10 cellular contexts compared by ENCODE assay signal in genomic region chr10:14056545-14057332, GRCh38.
DNase-seq lines count a peak whose midpoint lies in the region; ATAC-seq and TF ChIP-seq lines count a peak whose summit lies in the region.
"Had no signal": no experiment of that assay in that cellular context is flagged by ENCODE, and none has a peak within 500 bp of the region (broad histone marks: within the 10 kb centered on the region; RNA-seq: fewer than 3 reads in every experiment).

No MANE protein-coding gene starts in this region.

- peaks cover 5% of the 10 kb centered on the region for H3K27me3 Mint-ChIP-seq in CD4-positive, alpha-beta T cell

- no peaks in the 10 kb centered on the region for H3K36me3 ChIP-seq in NT2/D1 (ENCODE audit: insufficient read depth, insufficient read length, low read length)

- H3K27ac ChIP-seq in CD4-positive, alpha-beta T cell (ENCODE audit: low read depth, low read length) = no peak overlapping the region

- TF ChIP-seq CTCF in fibroblast of the aortic adventitia (IDR thresholded peaks at IDR 0.05; ENCODE audit: insufficient read depth, low read length) (no peak), omental fat pad (IDR thresholded peaks at IDR 0.05) (no peak)
- TF ChIP-seq CTCF in CD4-positive, alpha-beta T cell (IDR thresholded peaks at IDR 0.05) = no peak

- H3K4me3 ChIP-seq in NT2/D1 (ENCODE audit: insufficient read length, low read depth) (no peak overlapping the region), fibroblast of the aortic adventitia (ENCODE audit: low read depth, low read length) (no peak overlapping the region)

- no peak overlapping the region for H3K27ac Mint-ChIP-seq in CD4-positive, alpha-beta T cell

- no peak overlapping the region for H3K4me3 Mint-ChIP-seq in CD4-positive, alpha-beta T cell

- ATAC-seq in omental fat pad (ENCODE audit: low FRiP score) = peak; percentile 83
- ATAC-seq in CD4-positive, alpha-beta T cell (ENCODE audit: poor library complexity) = no peak

- H3K9me3 ChIP-seq in NT2/D1 (ENCODE audit: insufficient read depth, low read length) = no peaks in the 10 kb centered on the region; the same call in 1 of the 2 replicates
- H3K9me3 ChIP-seq in CD4-positive, alpha-beta T cell (ENCODE audit: control insufficient read depth, low read length) = no peaks in the 10 kb centered on the region

- intact Hi-C loops in CD4-positive, alpha-beta T cell (cut with DNase I, micrococcal nuclease) = no loop called here

- CTCF ChIA-PET in CD4-positive, alpha-beta T cell (lab: Charles Lee) = no interaction called here

- no peaks in the 10 kb centered on the region for H3K4me1 Mint-ChIP-seq in CD4-positive, alpha-beta T cell (ENCODE audit: low read depth)

- peak; percentile 97 for DNase-seq in GM04504 (ENCODE audit: low read depth)
- DNase-seq in NT2/D1 (ENCODE audit: low read depth, low spot score) = peak; percentile 38
- DNase-seq in fibroblast of the aortic adventitia (ENCODE audit: low read depth) = peak; percentile 91
- DNase-seq in omental fat pad (ENCODE audit: low spot score) = no peak
- no peak for DNase-seq in NK-92 treated with Interleukin-12 subunit alpha and Interleukin-12 subunit beta, amount 100 ng/mL, for 24 hours (lab: John Stamatoyannopoulos, UW)
- no peak for DNase-seq in GF-D8 (lab: John Stamatoyannopoulos, UW)
- no peak for DNase-seq in CD4-positive, alpha-beta T cell
- DNase-seq in stimulated activated CD4-positive, alpha-beta T cell treated with anti-CD3 and anti-CD28 coated beads, Interleukin-1b, Interleukin-23, amount 100 ng/mL, for 48 hours = no peak
- DNase-seq: activated CD8-positive, alpha-beta memory T cell treated with anti-CD3 and anti-CD28 coated beads, Interleukin-2, amount 50 U/mL, for 48 hours; DMS79 treated with DMSO at 0.1 percent for 48 hours had no signal

- H3K4me1 ChIP-seq in NT2/D1 (ENCODE audit: insufficient read depth, insufficient read length) = no peaks in the 10 kb centered on the region

- no peaks in the 10 kb centered on the region for H3K36me3 Mint-ChIP-seq in CD4-positive, alpha-beta T cell (ENCODE audit: low read depth)

- POLR2A ChIA-PET in CD4-positive, alpha-beta T cell (lab: Charles Lee) = no interaction called here

- no peak overlapping the region for H3K9ac ChIP-seq in NT2/D1 (ENCODE audit: insufficient read length, low read depth)

- H3K9me3 Mint-ChIP-seq in CD4-positive, alpha-beta T cell = peaks cover 8% of the 10 kb centered on the region

- H3K27me3 ChIP-seq in NT2/D1 (ENCODE audit: insufficient read depth, insufficient read length) = no peaks in the 10 kb centered on the region
- H3K27me3 ChIP-seq in CD4-positive, alpha-beta T cell (ENCODE audit: control insufficient read depth, insufficient read depth, low read length) = no peaks in the 10 kb centered on the region

Comparison
In these comparisons a context has a peak if more than half of its experiments do, and no peak if none do; other contexts are left out.
1. DNase-seq: peak in GM04504 (single experiment), NT2/D1 (single experiment) and fibroblast of the aortic adventitia (single experiment); none in omental fat pad (single experiment), NK-92 treated with Interleukin-12 subunit alpha and Interleukin-12 subunit beta, amount 100 ng/mL, for 24 hours (single experiment), GF-D8 (single experiment), CD4-positive, alpha-beta T cell (0 of 10) and stimulated activated CD4-positive, alpha-beta T cell treated with anti-CD3 and anti-CD28 coated beads, Interleukin-1b, Interleukin-23, amount 100 ng/mL, for 48 hours (single experiment).